Comparison of ENCODE assay signal across 8 cellular contexts in genomic region chr11:134050541-134051383, GRCh38. TPM values are rescaled to one million over a fixed set of nuclear protein-coding genes. Genes with fewer than 3 reads are reported as not detected.
DNase-seq lines count a peak whose midpoint lies in the region; ATAC-seq and TF ChIP-seq lines count a peak whose summit lies in the region.

No MANE protein-coding gene starts in this region.

- no peak overlapping the region for H3K27ac Mint-ChIP-seq in CD8-positive, alpha-beta T cell
- peak overlapping the region in 3 of 10 donors; percentile 17 to 86 (median 49) for H3K27ac Mint-ChIP-seq in naive thymus-derived CD8-positive, alpha-beta T cell

- H3K4me1 ChIP-seq in CD8-positive, alpha-beta T cell (ENCODE audit: insufficient read depth, low read length): peaks cover 9% of the 10 kb centered on the region

- no peak overlapping the region for H3K4me3 Mint-ChIP-seq in CD8-positive, alpha-beta T cell
- H3K4me3 Mint-ChIP-seq in naive thymus-derived CD8-positive, alpha-beta T cell: peak overlapping the region in 5 of 10 donors; percentile 10 to 43 (median 38)

- no peaks in the 10 kb centered on the region for H3K9me3 ChIP-seq in CD8-positive, alpha-beta T cell (ENCODE audit: low read length)

- no peaks in the 10 kb centered on the region for H3K9me3 Mint-ChIP-seq in CD8-positive, alpha-beta T cell
- H3K9me3 Mint-ChIP-seq in naive thymus-derived CD8-positive, alpha-beta T cell: no peaks in the 10 kb centered on the region

- CTCF ChIA-PET in CD8-positive, alpha-beta T cell (lab: Charles Lee): interaction anchor here (0.6 to 4.0 kb wide), 42 partner anchors 8 to 194 kb away, joined by 3 to 29 read pairs (median 4); no protein-coding TSS in a partner anchor

- no peak overlapping the region for H3K4me3 ChIP-seq in CD8-positive, alpha-beta T cell (ENCODE audit: low read depth, low read length)
- peak overlapping the region; percentile 32 for H3K4me3 ChIP-seq in epithelial cell of proximal tubule (ENCODE audit: low read depth, low read length)

- peak; percentile 91 for TF ChIP-seq CTCF in CD8-positive, alpha-beta T cell (IDR thresholded peaks at IDR 0.05)
- peak; percentile 85 for TF ChIP-seq CTCF in epithelial cell of proximal tubule (conservative IDR thresholded peaks at IDR 0.05; ENCODE audit: low read depth, low read length)

- H3K36me3 Mint-ChIP-seq in CD8-positive, alpha-beta T cell: no peaks in the 10 kb centered on the region
- no peaks in the 10 kb centered on the region for H3K36me3 Mint-ChIP-seq in naive thymus-derived CD8-positive, alpha-beta T cell

- DNase-seq in CD8-positive, alpha-beta T cell: peak; percentile 47 to 86 (median 72)
- DNase-seq in NOMO-1 (lab: John Stamatoyannopoulos, UW; ENCODE audit: unreplicated experiment in 2 of 2) (peak; percentile 35 to 55), activated T-cell treated with anti-CD3 and anti-CD28 coated beads for 24 hours (ENCODE audit: low read depth) (peak; percentile 57), epithelial cell of proximal tubule (ENCODE audit: low read depth) (no peak)
- DNase-seq in naive thymus-derived CD8-positive, alpha-beta T cell: peak; percentile 66 to 85 (median 78)
- DNase-seq in stimulated activated naive CD4-positive, alpha-beta T cell (lab: John Stamatoyannopoulos, UW): peak; percentile 34 to 79 (median 64)

- POLR2A ChIA-PET in CD8-positive, alpha-beta T cell (lab: Charles Lee): interaction anchor here (1.0 to 1.3 kb wide), 4 partner anchors 10 to 124 kb away, joined by 3 to 5 read pairs (median 4); no protein-coding TSS in a partner anchor
- POLR2A ChIA-PET in naive thymus-derived CD8-positive, alpha-beta T cell (lab: Charles Lee): interaction anchor here (0.7 to 2.1 kb wide), 4 partner anchors 11 to 93 kb away, joined by 3 to 5 read pairs (median 3); no protein-coding TSS in a partner anchor

- ATAC-seq in CD8-positive, alpha-beta T cell: peak; percentile 99
- ATAC-seq in GM19455 (IDR thresholded peaks at IDR 0.05; ENCODE audit: unreplicated experiment): peak; percentile 88
- ATAC-seq in HG03571 (IDR thresholded peaks at IDR 0.05; ENCODE audit: unreplicated experiment): peak; percentile 81
- peak; percentile 93 to 96 for ATAC-seq in naive thymus-derived CD8-positive, alpha-beta T cell

- no peak overlapping the region for H3K27ac ChIP-seq in CD8-positive, alpha-beta T cell (ENCODE audit: low read depth, low read length)

- peaks cover 5% of the 10 kb centered on the region for H3K4me1 Mint-ChIP-seq in CD8-positive, alpha-beta T cell (ENCODE audit: low read depth)
- peaks cover 2 to 14% (median 9%) of the 10 kb centered on the region in 4 donors for H3K4me1 Mint-ChIP-seq in naive thymus-derived CD8-positive, alpha-beta T cell

- no peaks in the 10 kb centered on the region for H3K36me3 ChIP-seq in CD8-positive, alpha-beta T cell (ENCODE audit: insufficient read depth, low read length)

- no peaks in the 10 kb centered on the region for H3K27me3 ChIP-seq in CD8-positive, alpha-beta T cell (ENCODE audit: insufficient read depth, low read length)

- intact Hi-C loops in CD8-positive, alpha-beta T cell (cut with DNase I, micrococcal nuclease): loop anchor here (1.0 to 2.0 kb wide), 5 partner anchors 18 to 122 kb away; partner anchors contain the start of gene JAM3 (in 1 of the 2)

- H3K27me3 Mint-ChIP-seq in CD8-positive, alpha-beta T cell (ENCODE audit: low read depth): peaks cover 13% of the 10 kb centered on the region
- H3K27me3 Mint-ChIP-seq in naive thymus-derived CD8-positive, alpha-beta T cell: peaks cover 3 to 17% (median 10%) of the 10 kb centered on the region in 5 donors

RNA-seq across cellular contexts. Expression of gene JAM3, which starts 18.1 kb away (rescaled TPM):
- total RNA-seq in CD8-positive, alpha-beta T cell: 10 to 100 TPM; 12.1 to 15.2 TPM
- total RNA-seq in epithelial cell of proximal tubule: 22.0 and 24.2 TPM in 2 replicates
- 1 to 10 TPM; 8.5 to 9.1 TPM for total RNA-seq in naive thymus-derived CD8-positive, alpha-beta T cell
- polyA plus RNA-seq in naive thymus-derived CD8-positive, alpha-beta T cell: 1 to 10 TPM; 4.2 to 6.5 (median 4.8) TPM
